In the genomic region with DNA sequence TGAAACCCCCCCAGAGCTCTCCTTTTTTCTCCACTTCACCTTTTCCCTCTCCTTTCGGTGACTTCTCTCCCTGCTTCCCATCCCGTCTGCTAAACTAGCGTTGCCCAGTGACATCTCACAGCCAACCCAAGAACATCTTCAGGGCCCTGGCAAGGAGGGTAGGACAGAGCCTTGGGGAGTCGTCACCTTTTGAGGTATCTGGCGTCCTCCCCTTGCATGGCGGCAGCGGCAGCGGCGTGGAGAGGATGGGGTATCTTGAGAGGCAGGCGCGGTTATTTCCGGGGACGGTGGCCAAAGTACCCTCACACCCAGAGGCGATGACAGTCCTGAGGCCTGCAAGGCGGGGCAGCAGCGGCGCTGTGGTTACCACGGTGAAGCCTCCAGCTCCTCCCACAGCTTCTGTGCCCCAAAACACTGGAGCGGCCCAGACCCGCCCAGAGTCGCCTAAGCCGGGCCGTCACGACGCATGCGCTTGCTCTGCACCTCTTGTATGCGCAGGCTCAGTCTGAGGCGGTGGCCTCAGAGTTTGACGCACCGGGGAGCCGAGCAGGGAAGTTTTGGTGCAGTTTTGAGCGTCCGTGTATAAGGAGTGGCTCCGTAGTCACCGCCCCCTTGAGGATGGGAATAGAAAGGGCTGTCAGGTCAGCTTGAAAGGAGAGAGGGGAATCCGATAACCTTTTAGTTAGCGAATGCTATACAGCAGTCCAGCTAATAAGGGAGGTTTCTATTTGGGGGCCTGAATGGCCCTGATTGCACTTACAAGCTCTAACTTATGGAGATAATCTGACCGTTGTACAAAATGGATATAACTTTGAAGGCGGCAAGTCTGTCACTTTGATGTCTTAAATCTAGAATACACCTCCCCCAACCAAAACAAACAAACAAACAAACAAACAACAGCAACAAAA, we compare ENCODE assay signal across 8 cellular contexts. TPM values are rescaled to one million over a fixed set of nuclear protein-coding genes. Genes with fewer than 3 reads are reported as not detected.
A peak's percentile ranks its signal among the peaks of the same experiment; 100 is the strongest.
DNase-seq lines count a peak whose midpoint lies in the region; ATAC-seq lines count a peak whose summit lies in the region.

A gene (minus strand): TSS at position 446 of the 908 bp plus-strand sequence. CDS start 228 bp downstream, at position 218.

- peak within 1 kb of the TSS; percentile 93 to 96 for H3K27ac Mint-ChIP-seq in effector memory CD8-positive, alpha-beta T cell
- H3K27ac Mint-ChIP-seq in memory B cell: peak within 1 kb of the TSS; percentile 67

- peak within 1 kb of the TSS; percentile 84 to 87 for H3K4me3 Mint-ChIP-seq in effector memory CD8-positive, alpha-beta T cell
- H3K4me3 Mint-ChIP-seq in memory B cell: peak within 1 kb of the TSS; percentile 91

- peaks cover 26 to 46% of the 10 kb centered on the region in 2 donors for H3K4me1 Mint-ChIP-seq in effector memory CD8-positive, alpha-beta T cell (ENCODE audit: low read depth in 2 of 2)
- H3K4me1 Mint-ChIP-seq in memory B cell: peaks cover 14% of the 10 kb centered on the region

- ATAC-seq in GM19468 (IDR thresholded peaks at IDR 0.05; ENCODE audit: extremely low read depth, unreplicated experiment) (peak; percentile 99), memory B cell (ENCODE audit: low read depth) (peak; percentile 90)
- ATAC-seq in effector memory CD8-positive, alpha-beta T cell (replicated peaks): peak; percentile 90

- H3K9me3 Mint-ChIP-seq in effector memory CD8-positive, alpha-beta T cell: no peaks in the 10 kb centered on the region
- H3K9me3 Mint-ChIP-seq in memory B cell: peaks cover 4% of the 10 kb centered on the region

- peaks cover 8% of the 10 kb centered on the region for H3K36me3 Mint-ChIP-seq in effector memory CD8-positive, alpha-beta T cell (ENCODE audit: insufficient read depth)
- H3K36me3 Mint-ChIP-seq in memory B cell: peaks cover 2% of the 10 kb centered on the region

- no peaks in the 10 kb centered on the region for H3K27me3 Mint-ChIP-seq in effector memory CD8-positive, alpha-beta T cell
- H3K27me3 Mint-ChIP-seq in memory B cell: no peaks in the 10 kb centered on the region

- DNase-seq in COLO668 (lab: John Stamatoyannopoulos, UW; ENCODE audit: unreplicated experiment): peak; percentile 98
- peak; percentile 95 for DNase-seq in HT-29 (ENCODE audit: low spot score)
- peak; percentile 96 to 99 for DNase-seq in NOMO-1 (lab: John Stamatoyannopoulos, UW; ENCODE audit: unreplicated experiment in 2 of 2)
- DNase-seq in activated CD8-positive, alpha-beta memory T cell treated with anti-CD3 and anti-CD28 coated beads for 4 hours (ENCODE audit: low read depth in 2 of 2): peak; percentile 88 to 93
- DNase-seq in effector memory CD8-positive, alpha-beta T cell: peak; percentile 89 to 92 (median 91)
- DNase-seq in memory B cell (ENCODE audit: low spot score in 2 of 2): peak; percentile 82 to 90
- DNase-seq in stimulated activated CD8-positive, alpha-beta memory T cell treated with anti-CD3 and anti-CD28 coated beads, Interleukin-12 subunit alpha, Interleukin-12 subunit beta, amount 100 ng/mL, for 4 hours (ENCODE audit: low read depth): peak; percentile 93

RNA-seq across cellular contexts. Expression of the gene that starts here (rescaled TPM):
- total RNA-seq in HT-29 (2014; rRNA removed; shearing (Covaris generic)): 2.2 and 3.5 TPM in 2 replicates

Comparison
In these comparisons a context has a peak if more than half of its experiments do, and no peak if none do; other contexts are left out.
1. Peak in every context shown above with its lines: DNase-seq and ATAC-seq.